In genomic region chr7:157794764-157795101, GRCh38 we compare ENCODE assay signal across 18 cellular contexts.
DNase-seq lines count a peak whose midpoint lies in the region; ATAC-seq, FAIRE-seq and TF ChIP-seq lines count a peak whose summit lies in the region.
"Had no signal": no experiment of that assay in that cellular context is flagged by ENCODE, and none has a peak within 500 bp of the region (broad histone marks: within the 10 kb centered on the region; RNA-seq: fewer than 3 reads in every experiment).

No MANE protein-coding gene starts in this region.

- ATAC-seq in Right ventricle myocardium superior (ENCODE audit: poor library complexity) (no peak), heart left ventricle (no peak), T-helper 17 cell (no peak), HG03108 (IDR thresholded peaks at IDR 0.05; ENCODE audit: unreplicated experiment) (no peak)
- ATAC-seq: GM23338 had no signal

- peaks cover 24% of the 10 kb centered on the region for H3K27me3 Mint-ChIP-seq in T-helper 17 cell
- H3K27me3 Mint-ChIP-seq: CD4-positive, alpha-beta T cell had no signal

- H3K4me3 ChIP-seq in heart left ventricle (no peak overlapping the region), kidney (ENCODE audit: low read length in 2 of 2) (no peak overlapping the region)
- H3K4me3 ChIP-seq: GM23338 had no signal

- H3K36me3 ChIP-seq in heart left ventricle (no peaks in the 10 kb centered on the region), kidney (ENCODE audit: control insufficient read depth in 1 of 2, insufficient read depth in 2 of 2, low read length in 2 of 2) (no peaks in the 10 kb centered on the region)

- intact Hi-C loops in Right ventricle myocardium superior (cut with DNase I) = no loop called here
- intact Hi-C loops in heart left ventricle (cut with DNase I) = no loop called here
- intact Hi-C loops in kidney (cut with DNase I) = no loop called here

- no peak overlapping the region for H3K27ac ChIP-seq in heart left ventricle
- H3K27ac ChIP-seq in kidney (ENCODE audit: low read depth in 2 of 2, low read length in 2 of 2) = no peak overlapping the region
- H3K27ac ChIP-seq: HL-60 had no signal

- H3K36me3 Mint-ChIP-seq in T-helper 17 cell (ENCODE audit: low read depth) = no peaks in the 10 kb centered on the region

- H3K27me3 ChIP-seq in heart left ventricle = peaks cover 0 to 11% (median 0%) of the 10 kb centered on the region in 9 donors

- TF ChIP-seq CTCF in heart left ventricle (IDR thresholded peaks at IDR 0.05) = no peak
- no peak for TF ChIP-seq CTCF in kidney (IDR thresholded peaks at IDR 0.05; ENCODE audit: borderline replicate concordance, extremely low read depth, insufficient read depth)

- no peak for TF ChIP-seq POLR2A in heart left ventricle (IDR thresholded peaks at IDR 0.05)

- no peaks in the 10 kb centered on the region for H3K4me1 ChIP-seq in heart left ventricle
- H3K4me1 ChIP-seq in kidney (ENCODE audit: control insufficient read depth in 1 of 2, insufficient read depth in 1 of 2, low read depth in 1 of 2, low read length in 2 of 2) = no peaks in the 10 kb centered on the region

- H3K4me1 Mint-ChIP-seq in T-helper 17 cell = no peaks in the 10 kb centered on the region
- H3K4me1 Mint-ChIP-seq: GM23338 had no signal

- peak overlapping the region; percentile 32 for H3K27ac Mint-ChIP-seq in T-helper 17 cell
- H3K27ac Mint-ChIP-seq: CD4-positive, alpha-beta T cell; GM23338; HFFc6 had no signal

- WGBS in heart left ventricle, 4 donors = 70 to 81% (median 77%) methylated on average over 3 to 4 of the region's 4 CpGs

- no peak overlapping the region for H3K4me3 Mint-ChIP-seq in T-helper 17 cell
- H3K4me3 Mint-ChIP-seq: CD4-positive, alpha-beta T cell; GM23338; HFFc6 had no signal

- no peak overlapping the region for H3K9ac ChIP-seq in kidney (ENCODE audit: low read length in 2 of 2)

- no peak for FAIRE-seq in kidney (lab: Jason Lieb, UNC)

- peak; percentile 10 for DNase-seq in Right ventricle myocardium superior
- no peak for DNase-seq in heart left ventricle
- no peak for DNase-seq in T-helper 17 cell
- DNase-seq in kidney = peak; percentile 15
- DNase-seq in stimulated activated CD4-positive, alpha-beta T cell treated with anti-CD3 and anti-CD28 coated beads, Interleukin-4, amount 100 ng/mL, for 24 hours = no peak
- DNase-seq in NCI-H226 = no peak
- no peak for DNase-seq in NCI-H187 (lab: John Stamatoyannopoulos, UW)
- DNase-seq: 8988T; ACHN; C1 segment of cervical spinal cord; Calu3; CD4-positive, alpha-beta T cell; DMS 273 treated with DMSO at 0.1 percent for 48 hours; HCEC 1CT; HFFc6 had no signal

- H3K9me3 ChIP-seq in heart left ventricle = no peaks in the 10 kb centered on the region
- no peaks in the 10 kb centered on the region for H3K9me3 ChIP-seq in T-helper 17 cell (ENCODE audit: control insufficient read depth, low read length, poor library complexity, severe bottlenecking)
- no peaks in the 10 kb centered on the region for H3K9me3 ChIP-seq in kidney (ENCODE audit: control insufficient read depth in 1 of 2, low read length in 2 of 2)

Comparison
In these comparisons a context has a peak if more than half of its experiments do, and no peak if none do; other contexts are left out.
1. DNase-seq: peak in Right ventricle myocardium superior (single experiment) and kidney (single experiment); none in heart left ventricle (0 of 5), T-helper 17 cell (0 of 3), stimulated activated CD4-positive, alpha-beta T cell treated with anti-CD3 and anti-CD28 coated beads, Interleukin-4, amount 100 ng/mL, for 24 hours (single experiment), NCI-H226 (single experiment) and NCI-H187 (0 of 2).